In genomic region chr22:50281957-50282356, GRCh38 we compare ENCODE assay signal across 13 cellular contexts. TPM values are rescaled to one million over a fixed set of nuclear protein-coding genes. Genes with fewer than 3 reads are reported as not detected.
DNase-seq lines count a peak whose midpoint lies in the region; ATAC-seq and TF ChIP-seq lines count a peak whose summit lies in the region.
"Had no signal": no experiment of that assay in that cellular context is flagged by ENCODE, and none has a peak within 500 bp of the region (broad histone marks: within the 10 kb centered on the region; RNA-seq: fewer than 3 reads in every experiment).

No MANE protein-coding gene starts in this region.

- intact Hi-C loops in Calu3 (cut with micrococcal nuclease; ENCODE audit: unreplicated experiment): no loop called here

- no peak for TF ChIP-seq CTCF in Calu3 (IDR thresholded peaks at IDR 0.05; ENCODE audit: unreplicated experiment)

- H3K9me3 Mint-ChIP-seq in Calu3 (ENCODE audit: low read depth, unreplicated experiment): no peaks in the 10 kb centered on the region
- H3K9me3 Mint-ChIP-seq in stimulated activated naive CD8-positive, alpha-beta T cell treated with anti-CD3 and anti-CD28 coated beads, Interleukin-15, amount 100 ng/mL, for 72 hours: no peaks in the 10 kb centered on the region
- H3K9me3 Mint-ChIP-seq: effector memory CD8-positive, alpha-beta T cell; IgD-negative memory B cell had no signal

- no peaks in the 10 kb centered on the region for H3K27me3 Mint-ChIP-seq in Calu3 (ENCODE audit: unreplicated experiment)
- no peaks in the 10 kb centered on the region for H3K27me3 Mint-ChIP-seq in stimulated activated naive CD8-positive, alpha-beta T cell treated with anti-CD3 and anti-CD28 coated beads, Interleukin-15, amount 100 ng/mL, for 72 hours
- H3K27me3 Mint-ChIP-seq: IgD-negative memory B cell had no signal

- peak overlapping the region; percentile 4 for H3K27ac ChIP-seq in cingulate gyrus (ENCODE audit: low read depth, low read length)

- ATAC-seq in HG02610 (IDR thresholded peaks at IDR 0.05; ENCODE audit: unreplicated experiment): no peak
- no peak for ATAC-seq in stimulated activated naive CD8-positive, alpha-beta T cell treated with anti-CD3 and anti-CD28 coated beads, Interleukin-15, amount 100 ng/mL, for 72 hours
- ATAC-seq: effector memory CD8-positive, alpha-beta T cell had no signal

- DNase-seq in Calu3: peak; percentile 74
- DNase-seq in myocyte (ENCODE audit: low read depth): peak; percentile 65
- DNase-seq in stimulated activated naive CD8-positive, alpha-beta T cell treated with anti-CD3 and anti-CD28 coated beads, Interleukin-15, amount 100 ng/mL, for 72 hours: no peak
- no peak for DNase-seq in AG20443 (ENCODE audit: low spot score)
- DNase-seq: activated T-cell treated with anti-CD3 and anti-CD28 coated beads, Interleukin-2, amount 50 U/mL, for 1 hour; aorta; effector memory CD8-positive, alpha-beta T cell; hypothalamus; NCI-H146; NCI-H774 had no signal

- CTCF ChIA-PET in Calu3 (lab: Charles Lee): interaction anchor here (1.1 to 1.6 kb wide), 2 partner anchors 12 to 15 kb away, joined by 4 to 9 read pairs; no protein-coding TSS in a partner anchor

- peaks cover 7% of the 10 kb centered on the region for H3K4me1 Mint-ChIP-seq in Calu3 (ENCODE audit: low read depth, unreplicated experiment)
- H3K4me1 Mint-ChIP-seq in stimulated activated naive CD8-positive, alpha-beta T cell treated with anti-CD3 and anti-CD28 coated beads, Interleukin-15, amount 100 ng/mL, for 72 hours: no peaks in the 10 kb centered on the region

- peak overlapping the region; percentile 51 for H3K4me3 Mint-ChIP-seq in Calu3 (ENCODE audit: low read depth, unreplicated experiment)
- H3K4me3 Mint-ChIP-seq in stimulated activated naive CD8-positive, alpha-beta T cell treated with anti-CD3 and anti-CD28 coated beads, Interleukin-15, amount 100 ng/mL, for 72 hours: no peak overlapping the region
- H3K4me3 Mint-ChIP-seq: effector memory CD8-positive, alpha-beta T cell; IgD-negative memory B cell had no signal

- peak overlapping the region; percentile 87 for H3K27ac Mint-ChIP-seq in Calu3 (ENCODE audit: unreplicated experiment)
- H3K27ac Mint-ChIP-seq in stimulated activated naive CD8-positive, alpha-beta T cell treated with anti-CD3 and anti-CD28 coated beads, Interleukin-15, amount 100 ng/mL, for 72 hours: no peak overlapping the region
- H3K27ac Mint-ChIP-seq: effector memory CD8-positive, alpha-beta T cell; IgD-negative memory B cell had no signal

- no TSS peak for BruUV-seq in Calu3 (replicated peaks; lab: Mats Ljungman, UMichigan)

- H3K36me3 Mint-ChIP-seq in Calu3 (ENCODE audit: insufficient read depth, unreplicated experiment): peaks cover 87% of the 10 kb centered on the region
- H3K36me3 Mint-ChIP-seq: IgD-negative memory B cell had no signal

RNA-seq across cellular contexts. Expression of gene MAPK11, which starts 11.8 kb away (rescaled TPM):
- total RNA-seq in Calu3 (2022): 14.3 and 23.7 TPM in 2 replicates
- total RNA-seq in myocyte: 3.2 and 3.3 TPM in 2 replicates
- polyA plus RNA-seq in myocyte (2012): 6.0 TPM

RNA-seq across cellular contexts. Expression of gene MAPK12, which starts 20.5 kb away (rescaled TPM):
- total RNA-seq in Calu3 (2022) (21.1 and 27.5 TPM in 2 replicates), myocyte (27.9 and 30.0 TPM in 2 replicates)
- 15.1 TPM for polyA plus RNA-seq in myocyte (2012)

RNA-seq across cellular contexts. Expression of gene PLXNB2, which starts 25.5 kb away (rescaled TPM):
- 298 and 337 TPM in 2 replicates for total RNA-seq in Calu3 (2022)
- 112 and 163 TPM in 2 replicates for total RNA-seq in myocyte
- polyA plus RNA-seq in myocyte (2012): 255 TPM

RNA-seq across cellular contexts. Expression of gene HDAC10, which starts 30.9 kb away (rescaled TPM):
- total RNA-seq in Calu3 (2022) (52.9 and 69.2 TPM in 2 replicates), myocyte (12.9 and 22.5 TPM in 2 replicates)
- polyA plus RNA-seq in myocyte (2012): 19.8 TPM

RNA-seq across cellular contexts. Expression of gene TUBGCP6, which starts 37.1 kb away (rescaled TPM):
- total RNA-seq in Calu3 (2022) (49.7 and 54.7 TPM in 2 replicates), myocyte (33.7 and 35.4 TPM in 2 replicates)
- polyA plus RNA-seq in myocyte (2012): 26.1 TPM

Comparison
In these comparisons a context has a peak if more than half of its experiments do, and no peak if none do; other contexts are left out.
1. DNase-seq: peak in Calu3 (single experiment) and myocyte (single experiment); none in stimulated activated naive CD8-positive, alpha-beta T cell treated with anti-CD3 and anti-CD28 coated beads, Interleukin-15, amount 100 ng/mL, for 72 hours (0 of 2) and AG20443 (single experiment).